ENCODE assay signal across 8 cellular contexts in genomic region chr1:211258756-211259595, GRCh38.
DNase-seq lines count a peak whose midpoint lies in the region; ATAC-seq lines count a peak whose summit lies in the region.

Gene RCOR3, plus strand, starts transcription at chr1:211259366. Its CDS starts 195 bp downstream, at chr1:211259561.

- DNase-seq in COLO668 (lab: John Stamatoyannopoulos, UW; ENCODE audit: unreplicated experiment) = peak; percentile 100
- DNase-seq in HS-27A (ENCODE audit: low read depth) = peak; percentile 57
- peak; percentile 37 for DNase-seq in NK-92 (lab: John Stamatoyannopoulos, UW; ENCODE audit: unreplicated experiment)
- peak; percentile 98 for DNase-seq in activated CD8-positive, alpha-beta memory T cell treated with anti-CD3 and anti-CD28 coated beads for 24 hours
- DNase-seq in effector CD8-positive, alpha-beta T cell (lab: John Stamatoyannopoulos, UW) = peak; percentile 88
- peak; percentile 85 to 90 for DNase-seq in memory B cell (ENCODE audit: low spot score in 2 of 2)
- DNase-seq in stimulated activated CD8-positive, alpha-beta memory T cell treated with anti-CD3 and anti-CD28 coated beads, Interleukin-12 subunit alpha, Interleukin-12 subunit beta, amount 100 ng/mL, for 24 hours (ENCODE audit: extremely low read depth) = peak; percentile 78

- ATAC-seq in GM19467 (IDR thresholded peaks at IDR 0.05; ENCODE audit: unreplicated experiment) (peak; percentile 57), memory B cell (ENCODE audit: low read depth) (peak; percentile 72)

- H3K4me1 Mint-ChIP-seq in memory B cell = peaks cover 14% of the 10 kb centered on the region

- peak within 1 kb of the TSS; percentile 96 for H3K27ac Mint-ChIP-seq in memory B cell

- H3K9me3 Mint-ChIP-seq in memory B cell = no peaks in the 10 kb centered on the region

- no peaks in the 10 kb centered on the region for H3K27me3 Mint-ChIP-seq in memory B cell

- H3K36me3 Mint-ChIP-seq in memory B cell = peaks cover under 1% of the 10 kb centered on the region

- peak within 1 kb of the TSS; percentile 92 for H3K4me3 Mint-ChIP-seq in memory B cell

Comparison
In these comparisons a context has a peak if more than half of its experiments do, and no peak if none do; other contexts are left out.
1. Peak in every context shown above with its lines: DNase-seq and ATAC-seq.
2. DNase-seq: peak in every context shown above with its lines; median percentile 100 in COLO668; 98 in activated CD8-positive, alpha-beta memory T cell treated with anti-CD3 and anti-CD28 coated beads for 24 hours; 88 in effector CD8-positive, alpha-beta T cell; 88 in memory B cell; 78 in stimulated activated CD8-positive, alpha-beta memory T cell treated with anti-CD3 and anti-CD28 coated beads, Interleukin-12 subunit alpha, Interleukin-12 subunit beta, amount 100 ng/mL, for 24 hours; 57 in HS-27A; 37 in NK-92.